ENCODE assay signal across 10 cellular contexts in the genomic region with DNA sequence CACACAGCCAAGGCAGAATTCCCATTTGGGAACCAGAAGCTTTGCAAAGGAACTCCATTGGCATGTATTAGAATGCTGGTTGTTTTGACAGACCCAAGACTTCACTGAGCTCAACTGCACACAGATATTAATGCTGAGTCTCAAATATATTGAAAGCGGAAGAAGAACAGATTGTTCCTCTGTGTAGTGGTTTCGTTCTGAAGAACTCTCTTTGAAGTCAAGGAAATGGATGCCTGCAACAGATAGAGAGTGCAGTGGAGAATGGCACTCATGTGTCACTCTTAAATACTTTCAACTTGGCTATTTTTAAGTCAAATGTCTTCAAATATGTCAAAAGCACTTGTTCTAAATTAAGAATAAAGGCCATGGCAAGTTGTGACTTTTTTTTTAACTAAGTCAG.
A peak's percentile ranks its signal among the peaks of the same experiment; 100 is the strongest.
DNase-seq lines count a peak whose midpoint lies in the region; ATAC-seq and TF ChIP-seq lines count a peak whose summit lies in the region.
"Had no signal": no experiment of that assay in that cellular context is flagged by ENCODE, and none has a peak within 500 bp of the region (broad histone marks: within the 10 kb centered on the region; RNA-seq: fewer than 3 reads in every experiment).

No MANE protein-coding gene starts in this region.

- no peaks in the 10 kb centered on the region for H3K79me2 ChIP-seq in Karpas-422 (ENCODE audit: low read length)

- H3K27me3 Mint-ChIP-seq in osteocyte (ENCODE audit: unreplicated experiment): no peaks in the 10 kb centered on the region
- no peaks in the 10 kb centered on the region for H3K27me3 Mint-ChIP-seq in Calu3 (ENCODE audit: unreplicated experiment)

- H4K20me1 ChIP-seq in Karpas-422 (ENCODE audit: insufficient read depth, low read depth, low read length): no peaks in the 10 kb centered on the region

- TF ChIP-seq CTCF in mucosa of descending colon (IDR thresholded peaks at IDR 0.05) (no peak), osteocyte (IDR thresholded peaks at IDR 0.05) (no peak), Calu3 (IDR thresholded peaks at IDR 0.05; ENCODE audit: unreplicated experiment) (no peak)

- peak overlapping the region; percentile 41; the same call in 1 of the 2 replicates for H3K27ac ChIP-seq in Karpas-422 (ENCODE audit: low read length)
- H3K27ac ChIP-seq: RWPE1 had no signal

- peaks cover 17% of the 10 kb centered on the region for H3K4me1 ChIP-seq in Karpas-422 (ENCODE audit: low read length)
- H3K4me1 ChIP-seq in mucosa of descending colon (ENCODE audit: low read depth): no peaks in the 10 kb centered on the region

- no peaks in the 10 kb centered on the region for H3K36me3 ChIP-seq in Karpas-422 (ENCODE audit: insufficient read depth, low read length)
- no peaks in the 10 kb centered on the region for H3K36me3 ChIP-seq in mucosa of descending colon (ENCODE audit: low read depth)

- no peaks in the 10 kb centered on the region for H3K4me1 Mint-ChIP-seq in osteocyte (ENCODE audit: unreplicated experiment)
- no peaks in the 10 kb centered on the region for H3K4me1 Mint-ChIP-seq in Calu3 (ENCODE audit: low read depth, unreplicated experiment)

- H3K9me3 Mint-ChIP-seq in osteocyte (ENCODE audit: unreplicated experiment): peaks cover 22% of the 10 kb centered on the region
- peaks cover 9% of the 10 kb centered on the region for H3K9me3 Mint-ChIP-seq in Calu3 (ENCODE audit: low read depth, unreplicated experiment)

- no peaks in the 10 kb centered on the region; the same call in 1 of the 2 replicates for H3K9me3 ChIP-seq in Karpas-422 (ENCODE audit: low read length)
- H3K9me3 ChIP-seq in mucosa of descending colon: peaks cover 5% of the 10 kb centered on the region

- ATAC-seq in GM18870 (IDR thresholded peaks at IDR 0.05; ENCODE audit: unreplicated experiment): peak; percentile 99
- ATAC-seq in GM21737 (IDR thresholded peaks at IDR 0.05; ENCODE audit: unreplicated experiment): peak; percentile 92
- ATAC-seq in mucosa of descending colon: peak; percentile 60
- ATAC-seq: HCT116 had no signal

- no peak overlapping the region; the same call in 1 of the 2 replicates for H3K4me3 ChIP-seq in Karpas-422 (ENCODE audit: low read length)
- H3K4me3 ChIP-seq in mucosa of descending colon: no peak overlapping the region
- H3K4me3 ChIP-seq: skin epidermis had no signal

- no peak overlapping the region for H3K9ac ChIP-seq in Karpas-422 (ENCODE audit: low read length)

- no TSS peak for BruUV-seq in Calu3 (replicated peaks; lab: Mats Ljungman, UMichigan)

- H3K27me3 ChIP-seq in Karpas-422 (ENCODE audit: low read length): no peaks in the 10 kb centered on the region

- H3K4me3 Mint-ChIP-seq in osteocyte (ENCODE audit: unreplicated experiment) (no peak overlapping the region), Calu3 (ENCODE audit: low read depth, unreplicated experiment) (no peak overlapping the region)

- intact Hi-C loops in mucosa of descending colon (cut with DNase I, micrococcal nuclease): no loop called here
- intact Hi-C loops in Calu3 (cut with micrococcal nuclease; ENCODE audit: unreplicated experiment): no loop called here

- CTCF ChIA-PET in Calu3 (lab: Charles Lee): no interaction called here

- DNase-seq in Karpas-422: peak; percentile 87
- no peak for DNase-seq in mucosa of descending colon
- DNase-seq in osteocyte (ENCODE audit: extremely low spot score, unreplicated experiment): no peak
- DNase-seq in Calu3: no peak
- DNase-seq in stimulated activated CD8-positive, alpha-beta memory T cell treated with anti-CD3 and anti-CD28 coated beads, Interleukin-4, amount 100 ng/mL, for 48 hours: no peak

- H3K9me2 ChIP-seq in Karpas-422 (replicated peaks; ENCODE audit: insufficient read depth, low read length): no peaks in the 10 kb centered on the region

- H3K27ac Mint-ChIP-seq in osteocyte (ENCODE audit: unreplicated experiment) (no peak overlapping the region), Calu3 (ENCODE audit: unreplicated experiment) (no peak overlapping the region)

- H2AFZ ChIP-seq in Karpas-422 (ENCODE audit: low read length): no peak overlapping the region

- H3K36me3 Mint-ChIP-seq in osteocyte (ENCODE audit: unreplicated experiment) (no peaks in the 10 kb centered on the region), Calu3 (ENCODE audit: insufficient read depth, unreplicated experiment) (no peaks in the 10 kb centered on the region)

- peak overlapping the region; percentile 39 for H3K4me2 ChIP-seq in Karpas-422 (ENCODE audit: low read depth, low read length, poor library complexity, severe bottlenecking)
